8 cellular contexts compared by ENCODE assay signal in genomic region chr1:15833842-15834405, GRCh38. TPM values are rescaled to one million over a fixed set of nuclear protein-coding genes. Genes with fewer than 3 reads are reported as not detected.
DNase-seq lines count a peak whose midpoint lies in the region; ATAC-seq and TF ChIP-seq lines count a peak whose summit lies in the region.

No MANE protein-coding gene starts in this region.

- WGBS in ectodermal cell, 2 experiments: 6 to 19% methylated on average over 8 to 10 of the region's 10 CpGs

- peak overlapping the region; percentile 97 for H3K27ac ChIP-seq in CD8-positive, alpha-beta memory T cell (ENCODE audit: low read depth, low read length)
- peak overlapping the region; percentile 100 for H3K27ac ChIP-seq in ectodermal cell (ENCODE audit: insufficient read depth, low read depth, low read length, poor library complexity, severe bottlenecking)
- peak overlapping the region; percentile 100 for H3K27ac ChIP-seq in neural cell (ENCODE audit: low read length)

- no peak for TF ChIP-seq RAD21 in neural cell (conservative IDR thresholded peaks at IDR 0.05)

- H3K79me2 ChIP-seq in neural cell (replicated peaks; ENCODE audit: insufficient read depth, low read length): peaks cover 21% of the 10 kb centered on the region

- no peaks in the 10 kb centered on the region for H3F3A ChIP-seq in neural cell (ENCODE audit: insufficient read depth, low read length, poor library complexity, severe bottlenecking)

- POLR2A ChIA-PET in CD8-positive, alpha-beta memory T cell (lab: Charles Lee): interaction anchor here (0.6 to 8.5 kb wide), 17 partner anchors 8 to 1312 kb away, joined by 3 to 319 read pairs (median 4); partner anchors contain the start of genes SPEN and ZBTB17

- H3K27ac Mint-ChIP-seq in CD8-positive, alpha-beta memory T cell: peak overlapping the region; percentile 97 to 99 (median 99)

- no peak for ATAC-seq in HG02642 (IDR thresholded peaks at IDR 0.05; ENCODE audit: poor library complexity, unreplicated experiment)
- no peak for ATAC-seq in GM21717 (IDR thresholded peaks at IDR 0.05; ENCODE audit: unreplicated experiment)

- CTCF ChIA-PET in CD8-positive, alpha-beta memory T cell (lab: Charles Lee): interaction anchor here (0.6 to 6.1 kb wide), 9 partner anchors 10 to 564 kb away, joined by 4 to 49 read pairs (median 7); partner anchors contain the start of genes SPEN and ZBTB17

- no peaks in the 10 kb centered on the region for H3K9me3 Mint-ChIP-seq in CD8-positive, alpha-beta memory T cell

- peaks cover 13% of the 10 kb centered on the region for H3K4me1 ChIP-seq in CD8-positive, alpha-beta memory T cell (ENCODE audit: insufficient read depth, low read length)
- no peaks in the 10 kb centered on the region for H3K4me1 ChIP-seq in ectodermal cell (ENCODE audit: control insufficient read depth, insufficient read depth, low read length)

- no peaks in the 10 kb centered on the region for H3K36me3 ChIP-seq in CD8-positive, alpha-beta memory T cell (ENCODE audit: insufficient read depth, low read length)
- H3K36me3 ChIP-seq in ectodermal cell (ENCODE audit: control insufficient read depth, insufficient read depth, low read length) (no peaks in the 10 kb centered on the region), neural cell (ENCODE audit: insufficient read depth, low read length) (no peaks in the 10 kb centered on the region)

- H3K9me3 ChIP-seq in CD8-positive, alpha-beta memory T cell (ENCODE audit: low read length): no peaks in the 10 kb centered on the region
- H3K9me3 ChIP-seq in ectodermal cell (ENCODE audit: control insufficient read depth, low read length): no peaks in the 10 kb centered on the region
- no peaks in the 10 kb centered on the region for H3K9me3 ChIP-seq in neural cell (ENCODE audit: low read length)

- H3K9ac ChIP-seq in neural cell (ENCODE audit: low read length): peak overlapping the region; percentile 100

- peaks cover 35 to 48% (median 36%) of the 10 kb centered on the region in 3 donors for H3K4me1 Mint-ChIP-seq in CD8-positive, alpha-beta memory T cell

- H3K9me2 ChIP-seq in neural cell (ENCODE audit: insufficient read depth, low read length): no peaks in the 10 kb centered on the region

- peaks cover 0 to 2% of the 10 kb centered on the region in 2 donors for H3K27me3 Mint-ChIP-seq in CD8-positive, alpha-beta memory T cell

- no peak for TF ChIP-seq CTCF in neural cell (IDR thresholded peaks at IDR 0.05; ENCODE audit: poor library complexity, severe bottlenecking)

- H2AFZ ChIP-seq in neural cell (ENCODE audit: low read depth, low read length): peak overlapping the region; percentile 67

- H3K4me3 ChIP-seq in CD8-positive, alpha-beta memory T cell (ENCODE audit: low read length): peak overlapping the region; percentile 82
- H3K4me3 ChIP-seq in ectodermal cell (ENCODE audit: insufficient read depth, low read depth, low read length): peak overlapping the region; percentile 57
- H3K4me3 ChIP-seq in neural cell (ENCODE audit: low read length): peak overlapping the region; percentile 80

- H4K20me1 ChIP-seq in neural cell (ENCODE audit: insufficient read depth): no peaks in the 10 kb centered on the region

- H3K36me3 Mint-ChIP-seq in CD8-positive, alpha-beta memory T cell: peaks cover 0 to 23% (median 0%) of the 10 kb centered on the region in 3 donors

- H3K4me2 ChIP-seq in neural cell (ENCODE audit: low read length): peak overlapping the region; percentile 95

- peak overlapping the region; percentile 90 to 98 (median 96) for H3K4me3 Mint-ChIP-seq in CD8-positive, alpha-beta memory T cell

- no peaks in the 10 kb centered on the region for H3K27me3 ChIP-seq in CD8-positive, alpha-beta memory T cell (ENCODE audit: insufficient read depth, low read length, poor library complexity, severe bottlenecking)
- H3K27me3 ChIP-seq in ectodermal cell (ENCODE audit: control insufficient read depth, insufficient read depth, low read length, poor library complexity, severe bottlenecking) (no peaks in the 10 kb centered on the region), neural cell (ENCODE audit: insufficient read depth, low read depth, low read length) (no peaks in the 10 kb centered on the region)

- DNase-seq in CD8-positive, alpha-beta memory T cell: no peak
- DNase-seq in NCI-H2081 treated with DMSO at 0.1 percent for 48 hours (lab: John Stamatoyannopoulos, UW): peak; percentile 56
- DNase-seq in NCI-H526 (lab: John Stamatoyannopoulos, UW): no peak
- no peak for DNase-seq in SKM-1 treated with dmso at 0.1 percent for 144 hours (lab: John Stamatoyannopoulos, UW; ENCODE audit: unreplicated experiment)

- TF ChIP-seq EP300 in neural cell (conservative IDR thresholded peaks at IDR 0.05; ENCODE audit: poor library complexity, severe bottlenecking): no peak

TF ChIP-seq in neural cell, 6 proteins besides CTCF, POLR2A, EP300 and RAD21:
- TF ChIP-seq REST (IDR thresholded peaks at IDR 0.05; ENCODE audit: borderline replicate concordance) (no peak), SMC3 (conservative IDR thresholded peaks at IDR 0.05; ENCODE audit: poor library complexity) (no peak), MXI1 (conservative IDR thresholded peaks at IDR 0.05; ENCODE audit: poor library complexity, severe bottlenecking) (no peak), POLR2AphosphoS5 (IDR thresholded peaks at IDR 0.05) (no peak), TAF1 (IDR thresholded peaks at IDR 0.05; ENCODE audit: low read depth) (no peak), EZH2 (IDR thresholded peaks at IDR 0.05; ENCODE audit: borderline replicate concordance, insufficient read depth, low read length, poor library complexity, severe bottlenecking) (no peak)

RNA-seq across cellular contexts. Expression of gene SPEN, which starts 13.6 kb away (rescaled TPM):
- 10 to 100 TPM; 63.1 to 66.3 TPM for total RNA-seq in CD8-positive, alpha-beta memory T cell
- polyA plus RNA-seq in CD8-positive, alpha-beta memory T cell: 35.6 TPM
- polyA plus RNA-seq in ectodermal cell (2013, experiment 1 of 4): 44.1 TPM
- polyA plus RNA-seq in ectodermal cell (2013, experiment 2 of 4): 54.7 TPM
- polyA plus RNA-seq in ectodermal cell (2013, experiment 3 of 4): 42.2 TPM
- 55.0 TPM for polyA plus RNA-seq in ectodermal cell (2013, experiment 4 of 4)
- polyA plus RNA-seq in neural cell: 7.1 and 11.3 TPM in 2 replicates
- polyA minus RNA-seq in neural cell: 92.5 and 106 TPM in 2 replicates

RNA-seq across cellular contexts. Expression of gene UQCRHL, which starts 26.5 kb away (rescaled TPM):
- total RNA-seq in CD8-positive, alpha-beta memory T cell: 1 to 10 TPM; 1.7 to 2.0 TPM
- 0.95 TPM for polyA plus RNA-seq in CD8-positive, alpha-beta memory T cell
- 7.3 TPM for polyA plus RNA-seq in ectodermal cell (2013, experiment 1 of 4)
- polyA plus RNA-seq in ectodermal cell (2013, experiment 2 of 4): 6.4 TPM
- polyA plus RNA-seq in ectodermal cell (2013, experiment 3 of 4): 6.0 TPM
- 6.5 TPM for polyA plus RNA-seq in ectodermal cell (2013, experiment 4 of 4)
- 3.9 and 6.1 TPM in 2 replicates for polyA plus RNA-seq in neural cell
- 1.6 and 1.7 TPM in 2 replicates for polyA minus RNA-seq in neural cell
